13 cellular contexts compared by ENCODE assay signal in the genomic region with DNA sequence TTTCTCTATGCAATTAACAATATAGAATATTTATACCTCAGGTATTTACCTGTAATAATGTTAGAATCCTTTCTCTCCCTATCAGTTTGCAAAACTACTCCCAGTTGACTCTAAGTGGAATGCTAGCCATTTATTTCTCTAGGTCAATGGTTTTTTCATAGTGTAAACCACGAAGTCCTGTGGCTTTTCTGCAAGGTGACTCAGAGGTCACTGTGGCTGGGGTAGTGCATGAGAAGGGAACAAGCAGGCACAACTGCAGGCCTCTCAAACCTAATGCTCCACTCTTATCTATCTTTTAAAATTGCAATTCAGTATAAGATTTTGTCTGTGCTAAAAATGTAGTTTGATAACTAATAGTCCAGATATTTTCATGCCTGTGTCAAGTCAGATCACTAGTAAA.
DNase-seq lines count a peak whose midpoint lies in the region; ATAC-seq and TF ChIP-seq lines count a peak whose summit lies in the region.
"Had no signal": no experiment of that assay in that cellular context is flagged by ENCODE, and none has a peak within 500 bp of the region (broad histone marks: within the 10 kb centered on the region; RNA-seq: fewer than 3 reads in every experiment).

No MANE protein-coding gene starts in this region.

- H2AFZ ChIP-seq in mammary epithelial cell (ENCODE audit: low read depth, low read length) = no peak overlapping the region
- no peak overlapping the region for H2AFZ ChIP-seq in SK-N-SH (ENCODE audit: low read depth)

- H3K27ac ChIP-seq in mammary epithelial cell (ENCODE audit: insufficient read depth, low read depth, low read length) = no peak overlapping the region
- no peak overlapping the region for H3K27ac ChIP-seq in breast epithelium
- H3K27ac ChIP-seq in SK-N-SH (ENCODE audit: low read depth in 2 of 2, low read length in 1 of 2) = peak overlapping the region in 1 of 2 experiments; percentile 22; a peak in 1 of 4 replicates
- H3K27ac ChIP-seq: BLaER1 had no signal

- H3K36me3 ChIP-seq in mammary epithelial cell (ENCODE audit: insufficient read depth, low read length) = peaks cover 2% of the 10 kb centered on the region
- no peaks in the 10 kb centered on the region for H3K36me3 ChIP-seq in breast epithelium
- H3K36me3 ChIP-seq in SK-N-SH (replicated peaks in 1 of 2; ENCODE audit: control insufficient read depth in 1 of 2, insufficient read depth in 2 of 2, low read length in 1 of 2) = peaks cover 3 to 56% of the 10 kb centered on the region in 2 experiments
- H3K36me3 ChIP-seq: BLaER1 had no signal

- H3K27me3 ChIP-seq in mammary epithelial cell (ENCODE audit: insufficient read depth, low read length) (no peaks in the 10 kb centered on the region), breast epithelium (no peaks in the 10 kb centered on the region), SK-N-SH (ENCODE audit: insufficient read depth) (no peaks in the 10 kb centered on the region)
- H3K27me3 ChIP-seq: BLaER1 had no signal

- H3K4me2 ChIP-seq in mammary epithelial cell (ENCODE audit: insufficient read depth, low read depth, low read length) = no peak overlapping the region
- H3K4me2 ChIP-seq in SK-N-SH = no peak overlapping the region
- H3K4me2 ChIP-seq: BLaER1 had no signal

- POLR2A ChIA-PET in SK-N-SH (lab: Yijun Ruan, JAX) (no interaction called here), MCF 10A (lab: Yijun Ruan, JAX) (no interaction called here)

- H3K9ac ChIP-seq in mammary epithelial cell (ENCODE audit: insufficient read depth, low read length) = no peak overlapping the region
- H3K9ac ChIP-seq in SK-N-SH = no peak overlapping the region
- H3K9ac ChIP-seq: BLaER1 had no signal

- CTCF ChIA-PET in mammary epithelial cell (lab: Charles Lee; ENCODE audit: low non-redundant PET) = no interaction called here
- CTCF ChIA-PET in SK-N-SH (lab: Yijun Ruan, JAX) = no interaction called here
- CTCF ChIA-PET in MCF 10A (lab: Yijun Ruan, JAX) = interaction anchor here (0.7 kb wide), 1 partner anchor 388 kb away, joined by 3 read pairs; no protein-coding TSS in a partner anchor

- intact Hi-C loops in mammary epithelial cell (cut with micrococcal nuclease) = loop anchor here (10.0 kb wide), 1 partner anchor 959 kb away; no protein-coding TSS in a partner anchor
- intact Hi-C loops in breast epithelium (cut with DNase I; ENCODE audit: low total_unique reads) = no loop called here
- intact Hi-C loops in MCF 10A (cut with micrococcal nuclease) = no loop called here

- H3K79me2 ChIP-seq in mammary epithelial cell (ENCODE audit: insufficient read depth, low read length) = peaks cover 6% of the 10 kb centered on the region
- peaks cover 22% of the 10 kb centered on the region for H3K79me2 ChIP-seq in SK-N-SH (ENCODE audit: insufficient read depth)

- TF ChIP-seq EP300 in SK-N-SH (IDR thresholded peaks at IDR 0.05; ENCODE audit: borderline replicate concordance in 1 of 2, low read depth in 1 of 2, low read length in 1 of 2) = no peak

- no peaks in the 10 kb centered on the region for H4K20me1 ChIP-seq in mammary epithelial cell (ENCODE audit: insufficient read depth, low read length)
- H4K20me1 ChIP-seq in SK-N-SH (ENCODE audit: insufficient read depth) = no peaks in the 10 kb centered on the region; the same call in 1 of the 2 replicates
- H4K20me1 ChIP-seq: BLaER1 had no signal

- H3K4me1 ChIP-seq in mammary epithelial cell (ENCODE audit: insufficient read depth, low read length) (peaks cover 3% of the 10 kb centered on the region), breast epithelium (no peaks in the 10 kb centered on the region), SK-N-SH (ENCODE audit: control insufficient read depth in 1 of 2, insufficient read depth in 2 of 2, low read depth in 1 of 2, low read length in 1 of 2) (peaks cover 0 to 3% of the 10 kb centered on the region in 2 experiments; a peak in 2 of 4 replicates)
- H3K4me1 ChIP-seq: BLaER1 had no signal

- no peak overlapping the region for H3K4me3 Mint-ChIP-seq in MCF 10A (ENCODE audit: unreplicated experiment)
- H3K4me3 Mint-ChIP-seq: brain, T-helper 17 cell had no signal

- TF ChIP-seq RAD21 in SK-N-SH (IDR thresholded peaks at IDR 0.05; ENCODE audit: low read length) = no peak

- peaks cover 7% of the 10 kb centered on the region for H3K36me3 Mint-ChIP-seq in MCF 10A (ENCODE audit: insufficient read depth, unreplicated experiment)

- dilution Hi-C loops in mammary epithelial cell (cut with HindIII; ENCODE audit: low sequenced_read_pairs) = no loop called here

- no peaks in the 10 kb centered on the region for H3K27me3 Mint-ChIP-seq in MCF 10A (ENCODE audit: insufficient read depth, unreplicated experiment)
- H3K27me3 Mint-ChIP-seq: brain, T-helper 17 cell had no signal

- no peak for TF ChIP-seq CTCF in mammary epithelial cell (conservative IDR thresholded peaks at IDR 0.05 in 1 of 2, IDR thresholded peaks at IDR 0.05 in 1 of 2; ENCODE audit: extremely low read depth in 1 of 2, insufficient read depth in 1 of 2, low read depth in 1 of 2, low read length in 2 of 2)
- TF ChIP-seq CTCF in breast epithelium (IDR thresholded peaks at IDR 0.05) = no peak
- no peak for TF ChIP-seq CTCF in SK-N-SH (IDR thresholded peaks at IDR 0.05)
- TF ChIP-seq CTCF in fibroblast of pulmonary artery (IDR thresholded peaks at IDR 0.05; ENCODE audit: low read length, missing control alignments) = no peak
- TF ChIP-seq CTCF in MCF 10A (IDR thresholded peaks at IDR 0.05; ENCODE audit: unreplicated experiment) = no peak

- H3K4me1 Mint-ChIP-seq in MCF 10A (ENCODE audit: insufficient read depth, unreplicated experiment) = no peaks in the 10 kb centered on the region

- 0% methylated on average over 1 of the region's 1 CpG for WGBS in mammary epithelial cell (ENCODE audit: low coverage, missing lambda C conversion rate)
- 15% methylated on average over 1 of the region's 1 CpG for WGBS in SK-N-SH (ENCODE audit: low lambda C conversion rate)

- no peak for TF ChIP-seq POLR2A in breast epithelium (IDR thresholded peaks at IDR 0.05)

- H3K9me2 ChIP-seq in SK-N-SH = no peaks in the 10 kb centered on the region

- no peak for ATAC-seq in HG03175 (IDR thresholded peaks at IDR 0.05; ENCODE audit: unreplicated experiment)
- ATAC-seq: T-helper 17 cell had no signal

- H3K9me3 Mint-ChIP-seq in MCF 10A (ENCODE audit: unreplicated experiment) = peaks cover 9% of the 10 kb centered on the region

- peaks cover 9% of the 10 kb centered on the region for H3F3A ChIP-seq in SK-N-SH (replicated peaks; ENCODE audit: insufficient read depth)

- H3K27ac Mint-ChIP-seq in MCF 10A (ENCODE audit: low read depth, unreplicated experiment) = no peak overlapping the region
- H3K27ac Mint-ChIP-seq: brain, T-helper 17 cell had no signal

- H3K4me3 ChIP-seq in mammary epithelial cell (replicated peaks in 1 of 3; ENCODE audit: insufficient read depth in 1 of 3, low read depth in 2 of 3, low read length in 3 of 3) = no peak overlapping the region
- no peak overlapping the region for H3K4me3 ChIP-seq in breast epithelium
- H3K4me3 ChIP-seq in SK-N-SH (ENCODE audit: low read depth in 2 of 2, low read length in 1 of 2) = no peak overlapping the region
- no peak overlapping the region for H3K4me3 ChIP-seq in fibroblast of pulmonary artery (replicated peaks; ENCODE audit: low read depth, low read length)
- H3K4me3 ChIP-seq: BLaER1 had no signal

- no peaks in the 10 kb centered on the region for H3K9me3 ChIP-seq in mammary epithelial cell (replicated peaks; ENCODE audit: insufficient read depth, low read length)
- H3K9me3 ChIP-seq in breast epithelium = no peaks in the 10 kb centered on the region
- H3K9me3 ChIP-seq in SK-N-SH = no peaks in the 10 kb centered on the region
- H3K9me3 ChIP-seq: BLaER1 had no signal

- no TSS peak for BruUV-seq in mammary epithelial cell (replicated peaks; lab: Mats Ljungman, UMichigan)
- BruUV-seq in MCF 10A (replicated peaks; lab: Mats Ljungman, UMichigan) = no TSS peak

- in situ Hi-C loops in mammary epithelial cell (cut with MboI; ENCODE audit: low sequenced_read_pairs in 2 of 2) = loop anchor here (25.0 kb wide), 2 partner anchors 274 to 299 kb away; partner anchors contain the start of gene PRDM8 (in 1 of the 2)

- peak; percentile 16 for DNase-seq in mammary epithelial cell
- DNase-seq in breast epithelium (ENCODE audit: low spot score in 2 of 2) = no peak
- DNase-seq in SK-N-SH = no peak
- DNase-seq in fibroblast of pulmonary artery (ENCODE audit: low read depth) = peak; percentile 34
- no peak for DNase-seq in activated CD4-positive, CD25-positive, alpha-beta regulatory T cell (lab: John Stamatoyannopoulos, UW)
- no peak for DNase-seq in DMS153 treated with DMSO at 0.1 percent for 48 hours (lab: John Stamatoyannopoulos, UW; ENCODE audit: unreplicated experiment)
- no peak for DNase-seq in MCF 10A (ENCODE audit: unreplicated experiment)
- DNase-seq: NCI-H1436 treated with DMSO at 0.1 percent for 48 hours; stimulated activated naive CD4-positive, alpha-beta T cell; T-helper 17 cell had no signal

TF ChIP-seq in SK-N-SH, 30 proteins besides CTCF, POLR2A, EP300 and RAD21:
- TF ChIP-seq RXRA (IDR thresholded peaks at IDR 0.05; ENCODE audit: borderline replicate concordance, low read depth) (peak; percentile 63), GATA2 (CRISPR knock-in tag; IDR thresholded peaks at IDR 0.05) (no peak)

Comparison
In these comparisons a context has a peak if more than half of its experiments do, and no peak if none do; other contexts are left out.
1. DNase-seq: peak in mammary epithelial cell (single experiment) and fibroblast of pulmonary artery (single experiment); none in breast epithelium (0 of 2), SK-N-SH (single experiment), activated CD4-positive, CD25-positive, alpha-beta regulatory T cell (0 of 4), DMS153 treated with DMSO at 0.1 percent for 48 hours (single experiment) and MCF 10A (single experiment).